Comparison of ENCODE assay signal across 1 cellular context in genomic region chr16:46895399-46896313, GRCh38.
TF ChIP-seq lines count a peak whose summit lies in the region.

No MANE protein-coding gene starts in this region.

TF ChIP-seq in HepG2, 621 proteins besides CTCF, POLR2A, EP300 and RAD21 (continued from another document and continues in another):
- TF ChIP-seq, protein P1, sequence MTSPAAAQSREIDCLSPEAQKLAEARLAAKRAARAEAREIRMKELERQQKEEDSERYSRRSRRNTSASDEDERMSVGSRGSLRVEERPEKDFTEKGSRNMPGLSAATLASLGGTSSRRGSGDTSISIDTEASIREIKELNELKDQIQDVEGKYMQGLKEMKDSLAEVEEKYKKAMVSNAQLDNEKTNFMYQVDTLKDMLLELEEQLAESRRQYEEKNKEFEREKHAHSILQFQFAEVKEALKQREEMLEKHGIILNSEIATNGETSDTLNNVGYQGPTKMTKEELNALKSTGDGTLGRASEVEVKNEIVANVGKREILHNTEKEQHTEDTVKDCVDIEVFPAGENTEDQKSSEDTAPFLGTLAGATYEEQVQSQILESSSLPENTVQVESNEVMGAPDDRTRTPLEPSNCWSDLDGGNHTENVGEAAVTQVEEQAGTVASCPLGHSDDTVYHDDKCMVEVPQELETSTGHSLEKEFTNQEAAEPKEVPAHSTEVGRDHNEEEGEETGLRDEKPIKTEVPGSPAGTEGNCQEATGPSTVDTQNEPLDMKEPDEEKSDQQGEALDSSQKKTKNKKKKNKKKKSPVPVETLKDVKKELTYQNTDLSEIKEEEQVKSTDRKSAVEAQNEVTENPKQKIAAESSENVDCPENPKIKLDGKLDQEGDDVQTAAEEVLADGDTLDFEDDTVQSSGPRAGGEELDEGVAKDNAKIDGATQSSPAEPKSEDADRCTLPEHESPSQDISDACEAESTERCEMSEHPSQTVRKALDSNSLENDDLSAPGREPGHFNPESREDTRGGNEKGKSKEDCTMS (CRISPR knock-in tag; conservative IDR thresholded peaks at IDR 0.05), result no peak
- TF ChIP-seq SNAPC2 (CRISPR knock-in tag; IDR thresholded peaks at IDR 0.05), result peak; percentile 59; the same call in 1 of the 2 replicates
- 0 out of 2 replicates have a peak, but pooled peaks have one; percentile 17 for TF ChIP-seq GABPB1 (CRISPR knock-in tag; IDR thresholded peaks at IDR 0.05)
- peak; percentile 93 for TF ChIP-seq FOXJ3 (CRISPR knock-in tag; IDR thresholded peaks at IDR 0.05; ENCODE audit: borderline replicate concordance)
- no peak for TF ChIP-seq TAF1 (CRISPR knock-in tag; IDR thresholded peaks at IDR 0.05)
- no peak; the same call in 1 of the 2 replicates for TF ChIP-seq PHF8 (CRISPR knock-in tag; IDR thresholded peaks at IDR 0.05)
- peak; percentile 81 for TF ChIP-seq THAP11 (CRISPR knock-in tag; IDR thresholded peaks at IDR 0.05)
- TF ChIP-seq, protein P2, sequence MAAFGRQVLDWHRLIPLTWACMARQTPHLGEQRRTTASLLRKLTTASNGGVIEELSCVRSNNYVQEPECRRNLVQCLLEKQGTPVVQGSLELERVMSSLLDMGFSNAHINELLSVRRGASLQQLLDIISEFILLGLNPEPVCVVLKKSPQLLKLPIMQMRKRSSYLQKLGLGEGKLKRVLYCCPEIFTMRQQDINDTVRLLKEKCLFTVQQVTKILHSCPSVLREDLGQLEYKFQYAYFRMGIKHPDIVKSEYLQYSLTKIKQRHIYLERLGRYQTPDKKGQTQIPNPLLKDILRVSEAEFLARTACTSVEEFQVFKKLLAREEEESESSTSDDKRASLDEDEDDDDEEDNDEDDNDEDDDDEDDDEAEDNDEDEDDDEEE (CRISPR knock-in tag; IDR thresholded peaks at IDR 0.05), result peak; percentile 52; the same call in 1 of the 2 replicates
- peak; percentile 58; the same call in 1 of the 2 replicates for TF ChIP-seq ZNF143 (CRISPR knock-in tag; IDR thresholded peaks at IDR 0.05)
- 0 out of 2 replicates have a peak, but pooled peaks have one; percentile 12 for TF ChIP-seq SIN3B (IDR thresholded peaks at IDR 0.05; ENCODE audit: low read length)
- peak; percentile 60; the same call in 1 of the 2 replicates for TF ChIP-seq GMEB1 (CRISPR knock-in tag; IDR thresholded peaks at IDR 0.05; ENCODE audit: borderline replicate concordance)
- TF ChIP-seq ZBTB38 (CRISPR knock-in tag; IDR thresholded peaks at IDR 0.05), result 0 out of 2 replicates have a peak, but pooled peaks have one; percentile 16
- peak; percentile 88 for TF ChIP-seq NFIC (IDR thresholded peaks at IDR 0.05; ENCODE audit: low read length)
- TF ChIP-seq, protein P3, sequence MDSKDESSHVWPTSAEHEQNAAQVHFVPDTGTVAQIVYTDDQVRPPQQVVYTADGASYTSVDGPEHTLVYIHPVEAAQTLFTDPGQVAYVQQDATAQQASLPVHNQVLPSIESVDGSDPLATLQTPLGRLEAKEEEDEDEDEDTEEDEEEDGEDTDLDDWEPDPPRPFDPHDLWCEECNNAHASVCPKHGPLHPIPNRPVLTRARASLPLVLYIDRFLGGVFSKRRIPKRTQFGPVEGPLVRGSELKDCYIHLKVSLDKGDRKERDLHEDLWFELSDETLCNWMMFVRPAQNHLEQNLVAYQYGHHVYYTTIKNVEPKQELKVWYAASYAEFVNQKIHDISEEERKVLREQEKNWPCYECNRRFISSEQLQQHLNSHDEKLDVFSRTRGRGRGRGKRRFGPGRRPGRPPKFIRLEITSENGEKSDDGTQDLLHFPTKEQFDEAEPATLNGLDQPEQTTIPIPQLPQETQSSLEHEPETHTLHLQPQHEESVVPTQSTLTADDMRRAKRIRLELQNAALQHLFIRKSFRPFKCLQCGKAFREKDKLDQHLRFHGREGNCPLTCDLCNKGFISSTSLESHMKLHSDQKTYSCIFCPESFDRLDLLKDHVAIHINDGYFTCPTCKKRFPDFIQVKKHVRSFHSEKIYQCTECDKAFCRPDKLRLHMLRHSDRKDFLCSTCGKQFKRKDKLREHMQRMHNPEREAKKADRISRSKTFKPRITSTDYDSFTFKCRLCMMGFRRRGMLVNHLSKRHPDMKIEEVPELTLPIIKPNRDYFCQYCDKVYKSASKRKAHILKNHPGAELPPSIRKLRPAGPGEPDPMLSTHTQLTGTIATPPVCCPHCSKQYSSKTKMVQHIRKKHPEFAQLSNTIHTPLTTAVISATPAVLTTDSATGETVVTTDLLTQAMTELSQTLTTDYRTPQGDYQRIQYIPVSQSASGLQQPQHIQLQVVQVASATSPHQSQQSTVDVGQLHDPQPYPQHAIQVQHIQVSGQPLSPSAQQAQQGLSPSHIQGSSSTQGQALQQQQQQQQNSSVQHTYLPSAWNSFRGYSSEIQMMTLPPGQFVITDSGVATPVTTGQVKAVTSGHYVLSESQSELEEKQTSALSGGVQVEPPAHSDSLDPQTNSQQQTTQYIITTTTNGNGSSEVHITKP (CRISPR knock-in tag; IDR thresholded peaks at IDR 0.05; ENCODE audit: low read depth), result peak; percentile 43; the same call in 1 of the 2 replicates
- no peak; the same call in 1 of the 2 replicates for TF ChIP-seq TRIM24 (CRISPR knock-in tag; IDR thresholded peaks at IDR 0.05)
- 0 out of 2 replicates have a peak, but pooled peaks have one; percentile 70 for TF ChIP-seq ZNF317 (CRISPR knock-in tag; IDR thresholded peaks at IDR 0.05)
- 0 out of 2 replicates have a peak, but pooled peaks have one; percentile 27 for TF ChIP-seq E2F1 (CRISPR knock-in tag; IDR thresholded peaks at IDR 0.05)
- peak; percentile 49; the same call in 1 of the 2 replicates for TF ChIP-seq KAT8 (CRISPR knock-in tag; IDR thresholded peaks at IDR 0.05)
- peak; percentile 75; the same call in 1 of the 2 replicates for TF ChIP-seq ZSCAN9 (CRISPR knock-in tag; IDR thresholded peaks at IDR 0.05; ENCODE audit: borderline replicate concordance)
- TF ChIP-seq RFXAP (CRISPR knock-in tag; IDR thresholded peaks at IDR 0.05; ENCODE audit: borderline replicate concordance), result peak; percentile 61; the same call in 1 of the 2 replicates
- TF ChIP-seq ZNF205 (CRISPR knock-in tag; IDR thresholded peaks at IDR 0.05), result no peak; the same call in none of the 2 replicates
- 0 out of 2 replicates have a peak, but pooled peaks have one; percentile 75 for TF ChIP-seq ZNF234 (CRISPR knock-in tag; conservative IDR thresholded peaks at IDR 0.05)
- TF ChIP-seq POGZ (CRISPR knock-in tag; IDR thresholded peaks at IDR 0.05), result peak; percentile 66; the same call in 1 of the 2 replicates
- TF ChIP-seq ZBTB7A (CRISPR knock-in tag; IDR thresholded peaks at IDR 0.05), result peak; percentile 84
- TF ChIP-seq ERF (CRISPR knock-in tag; IDR thresholded peaks at IDR 0.05), result peak; percentile 84
- no peak for TF ChIP-seq SRF (IDR thresholded peaks at IDR 0.05; ENCODE audit: low read depth, low read length)
- no peak for TF ChIP-seq SMARCE1 (IDR thresholded peaks at IDR 0.05; ENCODE audit: borderline replicate concordance)
- peak; percentile 60; the same call in 1 of the 2 replicates for TF ChIP-seq ZNF256 (CRISPR knock-in tag; conservative IDR thresholded peaks at IDR 0.05)
- TF ChIP-seq GTF2F1 (IDR thresholded peaks at IDR 0.05; ENCODE audit: low read length), result 0 out of 2 replicates have a peak, but pooled peaks have one; percentile 25
- TF ChIP-seq ZNF331 (CRISPR knock-in tag; IDR thresholded peaks at IDR 0.05), result peak; percentile 99
- TF ChIP-seq NCOA2 (CRISPR knock-in tag; IDR thresholded peaks at IDR 0.05), result peak; percentile 97
- TF ChIP-seq ZNF713 (CRISPR knock-in tag; IDR thresholded peaks at IDR 0.05), result 0 out of 2 replicates have a peak, but pooled peaks have one; percentile 46
- TF ChIP-seq, protein P4, sequence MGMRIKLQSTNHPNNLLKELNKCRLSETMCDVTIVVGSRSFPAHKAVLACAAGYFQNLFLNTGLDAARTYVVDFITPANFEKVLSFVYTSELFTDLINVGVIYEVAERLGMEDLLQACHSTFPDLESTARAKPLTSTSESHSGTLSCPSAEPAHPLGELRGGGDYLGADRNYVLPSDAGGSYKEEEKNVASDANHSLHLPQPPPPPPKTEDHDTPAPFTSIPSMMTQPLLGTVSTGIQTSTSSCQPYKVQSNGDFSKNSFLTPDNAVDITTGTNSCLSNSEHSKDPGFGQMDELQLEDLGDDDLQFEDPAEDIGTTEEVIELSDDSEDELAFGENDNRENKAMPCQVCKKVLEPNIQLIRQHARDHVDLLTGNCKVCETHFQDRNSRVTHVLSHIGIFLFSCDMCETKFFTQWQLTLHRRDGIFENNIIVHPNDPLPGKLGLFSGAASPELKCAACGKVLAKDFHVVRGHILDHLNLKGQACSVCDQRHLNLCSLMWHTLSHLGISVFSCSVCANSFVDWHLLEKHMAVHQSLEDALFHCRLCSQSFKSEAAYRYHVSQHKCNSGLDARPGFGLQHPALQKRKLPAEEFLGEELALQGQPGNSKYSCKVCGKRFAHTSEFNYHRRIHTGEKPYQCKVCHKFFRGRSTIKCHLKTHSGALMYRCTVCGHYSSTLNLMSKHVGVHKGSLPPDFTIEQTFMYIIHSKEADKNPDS (CRISPR knock-in tag; IDR thresholded peaks at IDR 0.05), result 0 out of 2 replicates have a peak, but pooled peaks have one; percentile 42
- peak; percentile 99 for TF ChIP-seq RXRB (CRISPR knock-in tag; IDR thresholded peaks at IDR 0.05; ENCODE audit: borderline replicate concordance)
- peak; percentile 95 for TF ChIP-seq BCL6 (CRISPR knock-in tag; IDR thresholded peaks at IDR 0.05)
- peak; percentile 73 for TF ChIP-seq ZMYM3 (CRISPR knock-in tag; IDR thresholded peaks at IDR 0.05)
- TF ChIP-seq ZNF574 (CRISPR knock-in tag; IDR thresholded peaks at IDR 0.05), result peak; percentile 77
- TF ChIP-seq, protein P5, sequence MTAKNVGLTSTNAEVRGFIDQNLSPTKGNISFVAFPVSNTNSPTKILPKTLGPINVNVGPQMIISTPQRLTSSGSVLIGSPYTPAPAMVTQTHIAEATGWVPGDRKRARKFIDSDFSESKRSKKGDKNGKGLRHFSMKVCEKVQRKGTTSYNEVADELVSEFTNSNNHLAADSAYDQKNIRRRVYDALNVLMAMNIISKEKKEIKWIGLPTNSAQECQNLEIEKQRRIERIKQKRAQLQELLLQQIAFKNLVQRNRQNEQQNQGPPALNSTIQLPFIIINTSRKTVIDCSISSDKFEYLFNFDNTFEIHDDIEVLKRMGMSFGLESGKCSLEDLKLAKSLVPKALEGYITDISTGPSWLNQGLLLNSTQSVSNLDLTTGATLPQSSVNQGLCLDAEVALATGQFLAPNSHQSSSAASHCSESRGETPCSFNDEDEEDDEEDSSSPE (CRISPR knock-in tag; IDR thresholded peaks at IDR 0.05), result peak; percentile 33; the same call in 1 of the 2 replicates
- peak; percentile 70; the same call in 1 of the 2 replicates for TF ChIP-seq MYPOP (CRISPR knock-in tag; IDR thresholded peaks at IDR 0.05)
- peak; percentile 84 for TF ChIP-seq CEBPG (CRISPR knock-in tag; IDR thresholded peaks at IDR 0.05)
- peak; percentile 60; the same call in 1 of the 2 replicates for TF ChIP-seq SMAD3 (CRISPR knock-in tag; IDR thresholded peaks at IDR 0.05)
- TF ChIP-seq, protein P6, sequence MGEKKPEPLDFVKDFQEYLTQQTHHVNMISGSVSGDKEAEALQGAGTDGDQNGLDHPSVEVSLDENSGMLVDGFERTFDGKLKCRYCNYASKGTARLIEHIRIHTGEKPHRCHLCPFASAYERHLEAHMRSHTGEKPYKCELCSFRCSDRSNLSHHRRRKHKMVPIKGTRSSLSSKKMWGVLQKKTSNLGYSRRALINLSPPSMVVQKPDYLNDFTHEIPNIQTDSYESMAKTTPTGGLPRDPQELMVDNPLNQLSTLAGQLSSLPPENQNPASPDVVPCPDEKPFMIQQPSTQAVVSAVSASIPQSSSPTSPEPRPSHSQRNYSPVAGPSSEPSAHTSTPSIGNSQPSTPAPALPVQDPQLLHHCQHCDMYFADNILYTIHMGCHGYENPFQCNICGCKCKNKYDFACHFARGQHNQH (CRISPR knock-in tag; IDR thresholded peaks at IDR 0.05), result peak; percentile 98
- TF ChIP-seq ZMYM2 (CRISPR knock-in tag; IDR thresholded peaks at IDR 0.05), result peak; percentile 92
- peak; percentile 73; the same call in 1 of the 2 replicates for TF ChIP-seq ZNF350 (CRISPR knock-in tag; IDR thresholded peaks at IDR 0.05; ENCODE audit: borderline replicate concordance, low read depth)
